ENCODE assay signal across 10 cellular contexts in genomic region chr20:57188056-57188455, GRCh38.
"Had no signal": no experiment of that assay in that cellular context is flagged by ENCODE, and none has a peak within 500 bp of the region (broad histone marks: within the 10 kb centered on the region; RNA-seq: fewer than 3 reads in every experiment).

No MANE protein-coding gene starts in this region.

- DNase-seq: H9, HCEC 1CT, HFFc6, IMR-90, KG1 had no signal

- H3K4me3 Mint-ChIP-seq: GM23338, H9, HFFc6 had no signal

- H3K4me2 ChIP-seq: GM23338 had no signal

- H3K9me3 Mint-ChIP-seq: H9, HFFc6 had no signal

- H3K4me3 ChIP-seq: GM23338, K562 had no signal

- H3K27ac Mint-ChIP-seq: GM23338, H9, HFFc6 had no signal

- H3K27ac ChIP-seq: HL-60 had no signal

- FAIRE-seq: H1, H54, K562 had no signal

- ATAC-seq: GM23338, K562 had no signal

- H2AFZ ChIP-seq: GM23338 had no signal
